Comparison of ENCODE assay signal across 8 cellular contexts in the genomic region with DNA sequence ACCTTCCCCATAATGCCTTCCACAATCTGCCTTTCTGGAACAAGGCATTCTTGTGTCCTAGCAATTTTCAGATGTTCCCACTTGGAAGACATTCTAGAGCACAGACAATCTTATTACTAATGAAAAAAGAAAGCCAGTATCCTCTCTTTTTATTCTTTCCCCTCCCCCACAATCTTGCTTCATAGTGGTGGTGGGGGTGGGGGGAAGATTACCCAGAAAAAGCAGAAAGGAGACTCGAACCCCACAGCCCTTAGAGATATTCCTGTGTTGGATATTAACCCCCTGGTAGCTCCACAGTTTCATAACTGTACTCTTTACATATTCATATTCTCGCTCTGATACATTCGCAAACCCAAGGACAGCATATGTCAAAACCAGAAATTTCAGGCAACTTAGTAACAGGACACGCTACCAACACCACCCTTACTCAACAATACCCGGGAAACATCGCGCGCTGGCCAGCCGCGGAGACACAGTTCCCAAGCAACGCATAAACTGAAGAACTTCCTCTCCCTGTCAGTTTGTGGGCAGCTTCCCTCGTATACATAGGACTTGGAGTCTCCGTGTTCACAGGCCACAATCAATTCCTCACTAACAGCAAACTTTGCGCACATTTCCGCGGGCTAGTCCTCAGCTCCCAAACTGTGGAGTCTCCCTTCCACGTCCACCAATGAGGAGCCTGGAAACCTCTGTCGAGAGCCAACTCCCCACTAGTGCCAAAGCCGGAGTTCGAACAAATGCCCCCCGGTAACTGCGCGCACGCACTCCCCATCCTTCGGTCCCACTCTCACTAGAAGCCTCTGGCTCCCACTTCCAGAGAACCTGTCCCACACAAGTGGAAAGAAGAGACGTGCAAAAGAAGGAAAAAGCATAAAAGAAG. TPM values are rescaled to one million over a fixed set of nuclear protein-coding genes. Genes with fewer than 3 reads are reported as not detected.
A peak's percentile ranks its signal among the peaks of the same experiment; 100 is the strongest.
DNase-seq lines count a peak whose midpoint lies in the region; ATAC-seq lines count a peak whose summit lies in the region.

No MANE protein-coding gene starts in this region.

- peak overlapping the region; percentile 100 for H3K27ac Mint-ChIP-seq in IgD-negative memory B cell
- H3K27ac Mint-ChIP-seq in T-cell: peak overlapping the region; percentile 94 to 95

- H3K4me1 Mint-ChIP-seq in IgD-negative memory B cell (peaks cover 21 to 45% (median 27%) of the 10 kb centered on the region in 3 donors), T-cell (peaks cover 43 to 52% (median 52%) of the 10 kb centered on the region in 3 donors)

- peaks cover 41% of the 10 kb centered on the region for H3K27me3 Mint-ChIP-seq in IgD-negative memory B cell
- H3K27me3 Mint-ChIP-seq in T-cell: peaks cover 16 to 21% of the 10 kb centered on the region in 2 donors

- POLR2A ChIA-PET in T-cell (lab: Charles Lee): interaction anchor here (0.5 to 6.0 kb wide), 9 partner anchors 8 to 1089 kb away, joined by 3 to 61 read pairs (median 4); no protein-coding TSS in a partner anchor

- H3K36me3 Mint-ChIP-seq in IgD-negative memory B cell: peaks cover 6% of the 10 kb centered on the region
- H3K36me3 Mint-ChIP-seq in T-cell: peaks cover 36% of the 10 kb centered on the region

- CTCF ChIA-PET in T-cell (lab: Charles Lee): no interaction called here

- peak; percentile 29 for DNase-seq in activated CD4-positive, alpha-beta T cell treated with anti-CD3 and anti-CD28 coated beads for 1 hour
- no peak for DNase-seq in activated CD4-positive, alpha-beta T cell treated with anti-CD3 and anti-CD28 coated beads, Interleukin-2, amount 50 U/mL, for 4 hours
- DNase-seq in T-cell (peak in 15 of 34 experiments; percentile 18 to 52 (median 39)), dedifferentiated amniotic fluid mesenchymal stem cell (ENCODE audit: extremely low spot score) (peak; percentile 75), left kidney (ENCODE audit: low read depth, low spot score) (peak; percentile 80), GM19240 (ENCODE audit: insufficient read length, low spot score) (no peak)
- peak; percentile 51 for DNase-seq in stimulated activated naive CD8-positive, alpha-beta T cell treated with anti-CD3 and anti-CD28 coated beads, Interleukin-15, Interleukin-2, amounts not matched to agents 100 U/mL and 50 U/mL, for 24 hours

- H3K9me3 Mint-ChIP-seq in IgD-negative memory B cell (peaks cover 0 to 4% (median 0%) of the 10 kb centered on the region in 3 donors), T-cell (no peaks in the 10 kb centered on the region)

- H3K4me3 Mint-ChIP-seq in IgD-negative memory B cell: peak overlapping the region; percentile 96 to 99 (median 99)
- H3K4me3 Mint-ChIP-seq in T-cell: peak overlapping the region; percentile 92 to 96 (median 95)

- ATAC-seq in T-cell (replicated peaks in 1 of 4): peak in 3 of 4 experiments; percentile 0 to 1 (median 0)
- no peak for ATAC-seq in stimulated activated naive CD8-positive, alpha-beta T cell treated with anti-CD3 and anti-CD28 coated beads, Interleukin-15, Interleukin-2, amounts not matched to agents 100 U/mL and 50 U/mL, for 24 hours

RNA-seq across cellular contexts. Expression of gene NR4A2, which starts 0.7 kb away (rescaled TPM):
- polyA plus RNA-seq in IgD-negative memory B cell: 22.7 TPM
- 100 to 1,000 TPM in 2 of 5 donors, 1 to 10 TPM in 3; 3.7 to 300 (median 6.7) TPM for total RNA-seq in T-cell

Comparison
In these comparisons a context has a peak if more than half of its experiments do, and no peak if none do; other contexts are left out.
1. DNase-seq: peak in activated CD4-positive, alpha-beta T cell treated with anti-CD3 and anti-CD28 coated beads for 1 hour (single experiment), dedifferentiated amniotic fluid mesenchymal stem cell (single experiment), left kidney (single experiment) and stimulated activated naive CD8-positive, alpha-beta T cell treated with anti-CD3 and anti-CD28 coated beads, Interleukin-15, Interleukin-2, amounts not matched to agents 100 U/mL and 50 U/mL, for 24 hours (single experiment); none in activated CD4-positive, alpha-beta T cell treated with anti-CD3 and anti-CD28 coated beads, Interleukin-2, amount 50 U/mL, for 4 hours (0 of 2) and GM19240 (single experiment).